8 cellular contexts compared by ENCODE assay signal in the genomic region with DNA sequence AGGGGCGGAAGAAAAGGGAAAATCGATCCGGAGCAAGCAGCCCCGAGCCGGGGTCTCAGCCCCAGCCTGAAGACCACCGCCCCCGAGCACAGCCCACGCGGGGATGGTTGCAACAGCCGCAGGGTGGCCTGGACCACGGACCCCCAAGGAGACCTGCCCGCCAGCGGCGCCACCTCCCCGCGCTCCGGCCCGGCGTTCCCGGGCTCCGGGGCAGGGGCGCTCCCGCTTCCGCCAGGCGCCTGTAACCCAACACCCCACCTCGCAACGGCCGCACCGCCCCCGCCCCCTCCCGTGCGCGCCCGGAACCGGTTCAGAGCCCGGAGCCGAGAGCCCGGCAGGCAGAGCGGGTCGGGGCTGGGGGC. TPM values are rescaled to one million over a fixed set of nuclear protein-coding genes. Genes with fewer than 3 reads are reported as not detected.
DNase-seq lines count a peak whose midpoint lies in the region; TF ChIP-seq lines count a peak whose summit lies in the region.

No MANE protein-coding gene starts in this region.

- no peaks in the 10 kb centered on the region for H3K27me3 Mint-ChIP-seq in mesothelial cell of epicardium (ENCODE audit: low read depth)

- H3K9me3 Mint-ChIP-seq in mesothelial cell of epicardium = no peaks in the 10 kb centered on the region

- H3K27ac Mint-ChIP-seq in mesothelial cell of epicardium = peak overlapping the region; percentile 90

- intact Hi-C loops in tibial artery (cut with DNase I; ENCODE audit: low total_unique reads) = loop anchor here (5.0 kb wide), 1 partner anchor 36 kb away; no protein-coding TSS in a partner anchor

- H3K4me3 ChIP-seq in ectodermal cell (ENCODE audit: insufficient read depth, low read depth, low read length) = peak overlapping the region; percentile 94
- peak overlapping the region; percentile 68 to 93 for H3K4me3 ChIP-seq in tibial artery

- H3K4me1 Mint-ChIP-seq in mesothelial cell of epicardium = peaks cover 39% of the 10 kb centered on the region

- peak overlapping the region; percentile 84 for H3K4me3 Mint-ChIP-seq in mesothelial cell of epicardium

- H3K27me3 ChIP-seq in ectodermal cell (ENCODE audit: control insufficient read depth, insufficient read depth, low read length, poor library complexity, severe bottlenecking) (no peaks in the 10 kb centered on the region), tibial artery (no peaks in the 10 kb centered on the region)

- no peak; the same call in 1 of the 2 replicates for TF ChIP-seq EP300 in Ishikawa (IDR thresholded peaks at IDR 0.05; ENCODE audit: borderline replicate concordance)

- TF ChIP-seq RAD21 in Ishikawa (IDR thresholded peaks at IDR 0.05; ENCODE audit: low read depth) = no peak

- DNase-seq in Daoy (ENCODE audit: low read depth) (peak; percentile 83), mesothelial cell of epicardium (ENCODE audit: low spot score in 2 of 2, unreplicated experiment in 2 of 2) (peak; percentile 66 to 82), tibial artery (peak; percentile 67 to 86), NAMALWA (ENCODE audit: low spot score) (no peak), NCI-H1694 (lab: John Stamatoyannopoulos, UW) (no peak)
- peak; percentile 60 for DNase-seq in activated CD4-positive, CD25-positive, alpha-beta regulatory T cell treated with anti-CD3 and anti-CD28 coated beads, Interleukin-2, amount 50 U/mL, for 72 hours

- TF ChIP-seq CTCF in mesothelial cell of epicardium (IDR thresholded peaks at IDR 0.05; ENCODE audit: unreplicated experiment) (no peak), tibial artery (IDR thresholded peaks at IDR 0.05) (peak in 1 of 2 experiments; percentile 9)

- H3K9me3 ChIP-seq in ectodermal cell (ENCODE audit: control insufficient read depth, low read length) = no peaks in the 10 kb centered on the region
- H3K9me3 ChIP-seq in tibial artery = no peaks in the 10 kb centered on the region

- WGBS in ectodermal cell, 2 experiments = 0% methylated on average over 40 of the region's 40 CpGs

- peaks cover 6% of the 10 kb centered on the region for H3K4me1 ChIP-seq in ectodermal cell (ENCODE audit: control insufficient read depth, insufficient read depth, low read length)
- peaks cover 0 to 75% (median 62%) of the 10 kb centered on the region in 4 donors for H3K4me1 ChIP-seq in tibial artery

- H3K27ac ChIP-seq in ectodermal cell (ENCODE audit: insufficient read depth, low read depth, low read length, poor library complexity, severe bottlenecking) = peak overlapping the region; percentile 93
- H3K27ac ChIP-seq in tibial artery = peak overlapping the region; percentile 97 to 100

- peaks cover 11% of the 10 kb centered on the region for H3K36me3 ChIP-seq in ectodermal cell (ENCODE audit: control insufficient read depth, insufficient read depth, low read length)
- peaks cover 4 to 24% (median 5%) of the 10 kb centered on the region in 3 donors for H3K36me3 ChIP-seq in tibial artery

- peaks cover 4% of the 10 kb centered on the region for H3K36me3 Mint-ChIP-seq in mesothelial cell of epicardium

TF ChIP-seq in Ishikawa, 13 proteins besides CTCF, POLR2A, EP300 and RAD21:
- TF ChIP-seq CEBPB (IDR thresholded peaks at IDR 0.05) (no peak), NFIC (IDR thresholded peaks at IDR 0.05) (no peak), TAF1 (IDR thresholded peaks at IDR 0.05; ENCODE audit: low read depth) (peak; percentile 12; the same call in 1 of the 2 replicates), YY1 (IDR thresholded peaks at IDR 0.05; ENCODE audit: low read depth) (0 out of 2 replicates have a peak, but pooled peaks have one; percentile 41), FOXM1 (IDR thresholded peaks at IDR 0.05; ENCODE audit: borderline replicate concordance, low read depth) (no peak), CREB1 (IDR thresholded peaks at IDR 0.05; ENCODE audit: low read depth) (no peak), TEAD4 (IDR thresholded peaks at IDR 0.05) (peak; percentile 10; the same call in 1 of the 2 replicates), TCF12 (IDR thresholded peaks at IDR 0.05; ENCODE audit: low read depth) (no peak), ZBTB7A (IDR thresholded peaks at IDR 0.05; ENCODE audit: low read depth) (peak; percentile 90), EGR1 (IDR thresholded peaks at IDR 0.05) (no peak)
- TF ChIP-seq, protein P1, sequence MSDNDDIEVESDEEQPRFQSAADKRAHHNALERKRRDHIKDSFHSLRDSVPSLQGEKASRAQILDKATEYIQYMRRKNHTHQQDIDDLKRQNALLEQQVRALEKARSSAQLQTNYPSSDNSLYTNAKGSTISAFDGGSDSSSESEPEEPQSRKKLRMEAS (IDR thresholded peaks at IDR 0.05) = no peak
- TF ChIP-seq, protein P2, sequence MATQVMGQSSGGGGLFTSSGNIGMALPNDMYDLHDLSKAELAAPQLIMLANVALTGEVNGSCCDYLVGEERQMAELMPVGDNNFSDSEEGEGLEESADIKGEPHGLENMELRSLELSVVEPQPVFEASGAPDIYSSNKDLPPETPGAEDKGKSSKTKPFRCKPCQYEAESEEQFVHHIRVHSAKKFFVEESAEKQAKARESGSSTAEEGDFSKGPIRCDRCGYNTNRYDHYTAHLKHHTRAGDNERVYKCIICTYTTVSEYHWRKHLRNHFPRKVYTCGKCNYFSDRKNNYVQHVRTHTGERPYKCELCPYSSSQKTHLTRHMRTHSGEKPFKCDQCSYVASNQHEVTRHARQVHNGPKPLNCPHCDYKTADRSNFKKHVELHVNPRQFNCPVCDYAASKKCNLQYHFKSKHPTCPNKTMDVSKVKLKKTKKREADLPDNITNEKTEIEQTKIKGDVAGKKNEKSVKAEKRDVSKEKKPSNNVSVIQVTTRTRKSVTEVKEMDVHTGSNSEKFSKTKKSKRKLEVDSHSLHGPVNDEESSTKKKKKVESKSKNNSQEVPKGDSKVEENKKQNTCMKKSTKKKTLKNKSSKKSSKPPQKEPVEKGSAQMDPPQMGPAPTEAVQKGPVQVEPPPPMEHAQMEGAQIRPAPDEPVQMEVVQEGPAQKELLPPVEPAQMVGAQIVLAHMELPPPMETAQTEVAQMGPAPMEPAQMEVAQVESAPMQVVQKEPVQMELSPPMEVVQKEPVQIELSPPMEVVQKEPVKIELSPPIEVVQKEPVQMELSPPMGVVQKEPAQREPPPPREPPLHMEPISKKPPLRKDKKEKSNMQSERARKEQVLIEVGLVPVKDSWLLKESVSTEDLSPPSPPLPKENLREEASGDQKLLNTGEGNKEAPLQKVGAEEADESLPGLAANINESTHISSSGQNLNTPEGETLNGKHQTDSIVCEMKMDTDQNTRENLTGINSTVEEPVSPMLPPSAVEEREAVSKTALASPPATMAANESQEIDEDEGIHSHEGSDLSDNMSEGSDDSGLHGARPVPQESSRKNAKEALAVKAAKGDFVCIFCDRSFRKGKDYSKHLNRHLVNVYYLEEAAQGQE (IDR thresholded peaks at IDR 0.05; ENCODE audit: low read depth) = no peak
- TF ChIP-seq, protein P3, sequence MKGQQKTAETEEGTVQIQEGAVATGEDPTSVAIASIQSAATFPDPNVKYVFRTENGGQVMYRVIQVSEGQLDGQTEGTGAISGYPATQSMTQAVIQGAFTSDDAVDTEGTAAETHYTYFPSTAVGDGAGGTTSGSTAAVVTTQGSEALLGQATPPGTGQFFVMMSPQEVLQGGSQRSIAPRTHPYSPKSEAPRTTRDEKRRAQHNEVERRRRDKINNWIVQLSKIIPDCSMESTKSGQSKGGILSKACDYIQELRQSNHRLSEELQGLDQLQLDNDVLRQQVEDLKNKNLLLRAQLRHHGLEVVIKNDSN (IDR thresholded peaks at IDR 0.05) = no peak

RNA-seq across cellular contexts. Expression of a gene that starts 0.6 kb away (rescaled TPM):
- total RNA-seq in Daoy (2014; rRNA removed; shearing (Covaris generic)) = 317 and 318 TPM in 2 replicates
- 175 TPM for polyA plus RNA-seq in ectodermal cell (2013, experiment 1 of 4)
- 180 TPM for polyA plus RNA-seq in ectodermal cell (2013, experiment 2 of 4)
- 114 TPM for polyA plus RNA-seq in ectodermal cell (2013, experiment 3 of 4)
- 121 TPM for polyA plus RNA-seq in ectodermal cell (2013, experiment 4 of 4)
- total RNA-seq in mesothelial cell of epicardium = 155 to 166 TPM (median 163 TPM) in 3 replicates

Comparison
In these comparisons a context has a peak if more than half of its experiments do, and no peak if none do; other contexts are left out.
1. DNase-seq: peak in Daoy (single experiment), activated CD4-positive, CD25-positive, alpha-beta regulatory T cell treated with anti-CD3 and anti-CD28 coated beads, Interleukin-2, amount 50 U/mL, for 72 hours (single experiment), mesothelial cell of epicardium (2 of 2) and tibial artery (2 of 2); none in NAMALWA (single experiment) and NCI-H1694 (single experiment).